Comparison of ENCODE assay signal across 8 cellular contexts in the genomic region with DNA sequence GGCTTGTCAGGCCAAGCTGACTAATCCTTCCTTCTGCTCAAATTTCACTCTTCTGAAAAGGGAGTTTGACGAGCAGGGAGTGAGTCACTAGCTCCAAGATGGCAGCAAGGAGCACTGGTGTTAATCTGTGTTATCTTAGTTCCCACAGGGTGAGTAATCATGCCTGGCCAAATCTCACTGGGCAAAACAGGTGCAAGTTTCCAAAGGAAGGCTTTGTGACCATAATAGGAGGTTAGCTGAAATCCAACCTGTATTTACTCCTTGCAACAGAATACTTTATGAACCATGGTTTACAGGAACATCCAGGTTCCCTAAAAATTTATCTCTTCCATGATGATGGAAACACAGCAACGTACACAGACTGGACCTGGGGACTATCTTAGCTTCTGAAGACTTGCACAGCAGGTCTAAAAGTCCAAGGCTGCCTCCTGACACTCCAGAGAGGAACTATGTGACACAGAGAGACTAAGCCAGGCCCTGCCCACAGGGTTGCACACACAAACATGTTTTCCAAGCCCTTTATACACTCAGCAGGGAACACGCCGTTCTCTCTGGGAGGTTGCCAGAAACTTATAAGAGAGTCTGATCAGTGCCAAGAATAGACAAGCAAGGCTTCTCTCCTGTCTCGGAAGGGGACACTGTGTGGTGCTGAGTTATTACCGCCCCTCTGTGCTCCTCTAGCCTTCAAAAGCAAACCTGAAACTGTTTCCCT. TPM values are rescaled to one million over a fixed set of nuclear protein-coding genes. Genes with fewer than 3 reads are reported as not detected.
A peak's percentile ranks its signal among the peaks of the same experiment; 100 is the strongest.
DNase-seq lines count a peak whose midpoint lies in the region; ATAC-seq lines count a peak whose summit lies in the region.

No MANE protein-coding gene starts in this region.

- H3K27ac ChIP-seq in epithelial cell of prostate, result peak overlapping the region; percentile 71

- ATAC-seq in GM21825 (IDR thresholded peaks at IDR 0.05; ENCODE audit: unreplicated experiment) (no peak), HG03432 (IDR thresholded peaks at IDR 0.05; ENCODE audit: unreplicated experiment) (no peak)

- DNase-seq in ELF-1 (ENCODE audit: low read depth, low spot score) (peak; percentile 36), NCI-H69 (lab: John Stamatoyannopoulos, UW) (peak; percentile 90), epithelial cell of prostate (ENCODE audit: low read depth, low spot score) (peak; percentile 77), middle frontal gyrus (ENCODE audit: extremely low spot score, low spot score) (peak; percentile 43), mesenteric fat pad (ENCODE audit: low spot score) (no peak)
- no peak for DNase-seq in activated naive CD4-positive, alpha-beta T cell (lab: John Stamatoyannopoulos, UW)

RNA-seq across cellular contexts. Expression of a gene that starts 46.3 kb away (rescaled TPM):
- total RNA-seq in mesenteric fat pad, result 482 TPM

Comparison
In these comparisons a context has a peak if more than half of its experiments do, and no peak if none do; other contexts are left out.
1. DNase-seq: peak in ELF-1 (single experiment), NCI-H69 (single experiment), epithelial cell of prostate (single experiment) and middle frontal gyrus (single experiment); none in activated naive CD4-positive, alpha-beta T cell (0 of 4) and mesenteric fat pad (single experiment).